Comparison of ENCODE assay signal across 14 cellular contexts in genomic region chr15:65901836-65902235, GRCh38. TPM values are rescaled to one million over a fixed set of nuclear protein-coding genes. Genes with fewer than 3 reads are reported as not detected.
A peak's percentile ranks its signal among the peaks of the same experiment; 100 is the strongest.
DNase-seq lines count a peak whose midpoint lies in the region; ATAC-seq, FAIRE-seq and TF ChIP-seq lines count a peak whose summit lies in the region.
"Had no signal": no experiment of that assay in that cellular context is flagged by ENCODE, and none has a peak within 500 bp of the region (broad histone marks: within the 10 kb centered on the region; RNA-seq: fewer than 3 reads in every experiment).

No MANE protein-coding gene starts in this region.

- CTCF ChIA-PET in PC-9 (lab: Charles Lee), result interaction anchor here (0.5 to 1.5 kb wide), 4 partner anchors 14 to 503 kb away, joined by 3 to 7 read pairs (median 6); no protein-coding TSS in a partner anchor
- CTCF ChIA-PET in HepG2 (lab: Yijun Ruan, JAX; ENCODE audit: low intra/inter-chr PET ratio, low total read pairs), result no interaction called here

- FAIRE-seq in keratinocyte (lab: Jason Lieb, UNC) (no peak), HepG2 (lab: Jason Lieb, UNC) (no peak)

- H3K9me2 ChIP-seq in PC-9 (ENCODE audit: insufficient read depth), result no peaks in the 10 kb centered on the region

- H3K9me3 ChIP-seq in left ventricle myocardium inferior (replicated peaks) (no peaks in the 10 kb centered on the region), right cardiac atrium (ENCODE audit: control insufficient read depth, low read length) (no peaks in the 10 kb centered on the region), PC-9 (ENCODE audit: insufficient read depth, low read depth) (no peaks in the 10 kb centered on the region), keratinocyte (ENCODE audit: control insufficient read depth, low read depth, low read length) (no peaks in the 10 kb centered on the region), HepG2 (ENCODE audit: low read length) (no peaks in the 10 kb centered on the region), HAP-1 (no peaks in the 10 kb centered on the region)
- H3K9me3 ChIP-seq: SJSA1, tibial artery had no signal

- in situ Hi-C loops in HepG2 (cut with HindIII; ENCODE audit: extremely low pct_ligation_motif_present, low pct_unique_long_range_greater_than_20kb), result no loop called here
- in situ Hi-C loops in HAP-1 (cut with MboI; ENCODE audit: low sequenced_read_pairs), result no loop called here

- no peak for TF ChIP-seq POLR2A in HepG2 (IDR thresholded peaks at IDR 0.05; ENCODE audit: insufficient read depth in 1 of 2, low read depth in 2 of 2, low read length in 2 of 2)

- no peak overlapping the region for H3K9ac ChIP-seq in keratinocyte (ENCODE audit: control insufficient read depth, extremely low read depth, insufficient read depth, low read length)
- H3K9ac ChIP-seq in HepG2 (ENCODE audit: insufficient read depth, low read depth, low read length), result no peak overlapping the region

- H3K79me2 ChIP-seq in PC-9 (ENCODE audit: low read depth) (peaks cover 3% of the 10 kb centered on the region; the same call in 1 of the 2 replicates), keratinocyte (ENCODE audit: control insufficient read depth, insufficient read depth, low read length) (peaks cover 5% of the 10 kb centered on the region), HepG2 (ENCODE audit: insufficient read depth, low read length) (no peaks in the 10 kb centered on the region)

- POLR2A ChIA-PET in PC-9 (lab: Charles Lee; ENCODE audit: unreplicated experiment), result interaction anchor here (0.5 to 0.6 kb wide), 6 partner anchors 17 to 597 kb away, joined by 3 to 5 read pairs (median 4); no protein-coding TSS in a partner anchor
- POLR2A ChIA-PET in HepG2 (lab: Yijun Ruan, JAX), result interaction anchor here (1.0 kb wide), 1 partner anchor 31 kb away, joined by 3 read pairs; no protein-coding TSS in a partner anchor

- H4K20me1 ChIP-seq in PC-9 (ENCODE audit: insufficient read depth) (no peaks in the 10 kb centered on the region), keratinocyte (ENCODE audit: control insufficient read depth, extremely low read depth, insufficient read depth, low read length) (no peaks in the 10 kb centered on the region), HepG2 (ENCODE audit: insufficient read depth, low read length) (no peaks in the 10 kb centered on the region)

- H3K27me3 ChIP-seq in left ventricle myocardium inferior (ENCODE audit: low read depth), result no peaks in the 10 kb centered on the region
- H3K27me3 ChIP-seq in right cardiac atrium (ENCODE audit: control insufficient read depth, insufficient read depth), result no peaks in the 10 kb centered on the region
- H3K27me3 ChIP-seq in PC-9 (ENCODE audit: insufficient read depth, low read depth), result no peaks in the 10 kb centered on the region
- H3K27me3 ChIP-seq in keratinocyte (ENCODE audit: control insufficient read depth, extremely low read depth, insufficient read depth, low read length), result no peaks in the 10 kb centered on the region
- H3K27me3 ChIP-seq in HepG2 (ENCODE audit: control insufficient read depth in 1 of 2, insufficient read depth in 2 of 2, low read length in 2 of 2), result no peaks in the 10 kb centered on the region
- no peaks in the 10 kb centered on the region for H3K27me3 ChIP-seq in HAP-1 (ENCODE audit: low read depth)
- H3K27me3 ChIP-seq: SJSA1, tibial artery had no signal

- H3F3A ChIP-seq in PC-9 (ENCODE audit: insufficient read depth, low read depth), result peaks cover 42% of the 10 kb centered on the region

- TF ChIP-seq EP300 in HepG2 (IDR thresholded peaks at IDR 0.05; ENCODE audit: low read depth in 2 of 2, low read length in 2 of 2), result no peak
- no peak for TF ChIP-seq EP300 in HepG2 (CRISPR knock-in tag; IDR thresholded peaks at IDR 0.05; ENCODE audit: borderline replicate concordance)

- 94% methylated on average over 3 of the region's 3 CpGs for WGBS in right cardiac atrium
- WGBS in HepG2 (ENCODE audit: low lambda C conversion rate), result 91% methylated on average over 3 of the region's 3 CpGs

- peaks cover 5% of the 10 kb centered on the region for H3K9me1 ChIP-seq in keratinocyte (ENCODE audit: control insufficient read depth, extremely low read depth, insufficient read depth, low read length)

- H3K36me3 ChIP-seq in left ventricle myocardium inferior (peaks cover 70% of the 10 kb centered on the region), PC-9 (ENCODE audit: low read depth) (0 out of 2 replicates have a peak, but pooled peaks cover 3% of the 10 kb centered on the region), keratinocyte (ENCODE audit: control insufficient read depth in 2 of 2, extremely low read depth in 1 of 2, insufficient read depth in 2 of 2, low read length in 2 of 2) (peaks cover 32 to 35% of the 10 kb centered on the region in 2 experiments), HepG2 (replicated peaks in 1 of 2; ENCODE audit: control insufficient read depth in 1 of 2, insufficient read depth in 2 of 2, low read length in 2 of 2) (peaks cover 3 to 29% of the 10 kb centered on the region in 2 experiments), HAP-1 (replicated peaks) (peaks cover 53% of the 10 kb centered on the region)

- intact Hi-C loops in left ventricle myocardium inferior (cut with micrococcal nuclease), result no loop called here
- intact Hi-C loops in right cardiac atrium (cut with DNase I), result no loop called here
- intact Hi-C loops in PC-9 (cut with micrococcal nuclease; ENCODE audit: unreplicated experiment), result loop anchor here (5.0 to 10.0 kb wide), 2 partner anchors 390 to 603 kb away; partner anchors contain the start of genes DIS3L, RPL4 and ZWILCH
- intact Hi-C loops in HepG2 (cut with micrococcal nuclease; ENCODE audit: unreplicated experiment), result no loop called here

- no peak overlapping the region for H2AFZ ChIP-seq in PC-9
- no peak overlapping the region for H2AFZ ChIP-seq in keratinocyte (ENCODE audit: control insufficient read depth, low read length)
- H2AFZ ChIP-seq in HepG2 (ENCODE audit: low read length), result no peak overlapping the region

- H3K4me3 ChIP-seq in left ventricle myocardium inferior (no peak overlapping the region), right cardiac atrium (ENCODE audit: low read length) (no peak overlapping the region), PC-9 (no peak overlapping the region), keratinocyte (ENCODE audit: control insufficient read depth in 2 of 3, extremely low read depth in 1 of 3, insufficient read depth in 2 of 3, low read depth in 1 of 3, low read length in 3 of 3) (no peak overlapping the region), HepG2 (replicated peaks in 1 of 3; ENCODE audit: insufficient read depth in 1 of 3, low read depth in 2 of 3, low read length in 3 of 3) (no peak overlapping the region), HAP-1 (no peak overlapping the region)
- H3K4me3 ChIP-seq: coronary artery, SJSA1, tibial artery had no signal

- ATAC-seq in right cardiac atrium (no peak), HepG2 (no peak)

- H3K27ac ChIP-seq in left ventricle myocardium inferior (replicated peaks) (peak overlapping the region; percentile 24), right cardiac atrium (ENCODE audit: low read length) (no peak overlapping the region), PC-9 (peak overlapping the region; percentile 62), keratinocyte (ENCODE audit: control insufficient read depth, insufficient read depth, low read length) (peak overlapping the region; percentile 30), HepG2 (ENCODE audit: extremely low read length, insufficient read depth, low read length) (no peak overlapping the region)
- H3K27ac ChIP-seq: coronary artery, SJSA1, tibial artery had no signal

- dilution Hi-C loops in keratinocyte (cut with MboI; ENCODE audit: extremely low pct_ligation_motif_present, low sequenced_read_pairs), result no loop called here

- DNase-seq in left ventricle myocardium inferior (no peak), right cardiac atrium (no peak), PC-9 (no peak), keratinocyte (ENCODE audit: low read depth, low spot score) (no peak), HepG2 (ENCODE audit: low spot score) (no peak), HAP-1 (ENCODE audit: low spot score in 2 of 2) (no peak), D341Med (ENCODE audit: low spot score) (no peak), anterior cingulate cortex (lab: John Stamatoyannopoulos, UW) (no peak)
- DNase-seq: activated T-cell treated with anti-CD3 and anti-CD28 coated beads for 4 hours; CD4-positive, alpha-beta memory T cell; stimulated activated CD4-positive, alpha-beta T cell treated with anti-CD3 and anti-CD28 coated beads, Interleukin-12 subunit alpha, Interleukin-12 subunit beta, amount 100 ng/mL, for 4 hours had no signal

- no TSS peak for BruUV-seq in PC-9 (replicated peaks; lab: Mats Ljungman, UMichigan)
- BruUV-seq in HepG2 (replicated peaks; lab: Mats Ljungman, UMichigan), result no TSS peak

- H3K4me2 ChIP-seq in PC-9 (peak overlapping the region; percentile 53), keratinocyte (ENCODE audit: control insufficient read depth, extremely low read depth, insufficient read depth, low read depth, low read length) (peak overlapping the region; percentile 29), HepG2 (ENCODE audit: low read depth, low read length) (no peak overlapping the region)

- TF ChIP-seq CTCF in left ventricle myocardium inferior (IDR thresholded peaks at IDR 0.05; ENCODE audit: borderline replicate concordance) (no peak), PC-9 (conservative IDR thresholded peaks at IDR 0.05) (no peak), keratinocyte (optimal IDR thresholded peaks at IDR 0.05 in 1 of 3, IDR thresholded peaks at IDR 0.05 in 1 of 3, conservative IDR thresholded peaks at IDR 0.05 in 1 of 3; ENCODE audit: extremely low read depth in 1 of 3, insufficient read depth in 2 of 3, low read length in 3 of 3) (no peak), HepG2 (CRISPR knock-in tag; IDR thresholded peaks at IDR 0.05) (no peak)

- H3K4me1 ChIP-seq in left ventricle myocardium inferior (peaks cover 36% of the 10 kb centered on the region), right cardiac atrium (ENCODE audit: control insufficient read depth, insufficient read depth, low read length) (peaks cover 2% of the 10 kb centered on the region), PC-9 (replicated peaks; ENCODE audit: insufficient read depth) (peaks cover 52% of the 10 kb centered on the region), keratinocyte (ENCODE audit: control insufficient read depth, extremely low read depth, insufficient read depth, low read length) (peaks cover 29% of the 10 kb centered on the region), HepG2 (ENCODE audit: insufficient read depth, low read length) (peaks cover 27% of the 10 kb centered on the region), HAP-1 (no peaks in the 10 kb centered on the region)
- H3K4me1 ChIP-seq: tibial artery had no signal

- no peak for TF ChIP-seq RAD21 in HepG2 (CRISPR knock-in tag; IDR thresholded peaks at IDR 0.05)

RNA-seq across cellular contexts. Expression of gene RAB11A, which starts 32.5 kb away (rescaled TPM):
- total RNA-seq in left ventricle myocardium inferior (146 TPM), right cardiac atrium (100 to 1,000 TPM; 150 to 180 (median 163) TPM), PC-9 (2021) (186 and 233 TPM in 2 replicates), HepG2 (2016; rRNA removed; fragmentation: Illumina TruSeq; extraction: Trizol) (161 and 241 TPM in 2 replicates)
- polyA plus RNA-seq in right cardiac atrium (136 TPM), keratinocyte (356 to 649 TPM (median 537 TPM) in 3 replicates), HepG2 (2011; rRNA removed) (129 and 162 TPM in 2 replicates)
- polyA plus RNA-seq in keratinocyte (2011; ENCODE audit: low read depth), result 542 TPM
- polyA plus RNA-seq in keratinocyte (2011; cell fraction: cytosol; rRNA removed), result 603 and 936 TPM in 2 replicates
- 444 and 474 TPM in 2 replicates for polyA plus RNA-seq in keratinocyte (2011; cell fraction: nucleus; rRNA removed)
- 359 and 594 TPM in 2 replicates for polyA plus RNA-seq in keratinocyte (2012; ENCODE audit: low replicate concordance)
- polyA minus RNA-seq in keratinocyte, result 116 to 357 TPM (median 214 TPM) in 3 replicates
- 89.8 TPM for polyA minus RNA-seq in keratinocyte (2011; cell fraction: cytosol; rRNA and poly(A)+ RNA removed)
- polyA minus RNA-seq in keratinocyte (2011; cell fraction: nucleus; rRNA and poly(A)+ RNA removed), result 21.9 and 103 TPM in 2 replicates
- 38.6 and 40.4 TPM in 2 replicates for total RNA-seq in HepG2 (2016; cell fraction: cytosol; rRNA removed; fragmentation: Illumina TruSeq; extraction: Trizol; ENCODE audit: low read depth)
- total RNA-seq in HepG2 (2016; cell fraction: insoluble cytoplasmic fraction; rRNA removed; fragmentation: Illumina TruSeq; extraction: Trizol), result 161 and 257 TPM in 2 replicates
- 56.4 and 65.8 TPM in 2 replicates for total RNA-seq in HepG2 (2016; cell fraction: membrane; rRNA removed; fragmentation: Illumina TruSeq; extraction: Trizol)
- 55.2 and 56.4 TPM in 2 replicates for total RNA-seq in HepG2 (2016; cell fraction: nucleus; rRNA removed; fragmentation: Illumina TruSeq; extraction: Trizol)
- polyA plus RNA-seq in HepG2 (2011; cell fraction: cytosol; rRNA removed), result 136 and 191 TPM in 2 replicates
- 38.0 and 51.7 TPM in 2 replicates for polyA plus RNA-seq in HepG2 (2011; cell fraction: nucleus; rRNA removed)
- polyA plus RNA-seq in HepG2 (2012), result 191 and 216 TPM in 2 replicates
- 53.8 and 54.2 TPM in 2 replicates for polyA plus RNA-seq in HepG2 (2016; cell fraction: cytosol; fragmentation: Illumina TruSeq; extraction: Trizol; ENCODE audit: low read depth)
- 276 and 303 TPM in 2 replicates for polyA plus RNA-seq in HepG2 (2016; cell fraction: insoluble cytoplasmic fraction; fragmentation: Illumina TruSeq; extraction: Trizol; ENCODE audit: low read depth)
- polyA plus RNA-seq in HepG2 (2016; cell fraction: membrane; fragmentation: Illumina TruSeq; extraction: Trizol; ENCODE audit: low read depth), result 66.0 and 70.6 TPM in 2 replicates
- 89.0 and 94.4 TPM in 2 replicates for polyA plus RNA-seq in HepG2 (2016; cell fraction: nucleus; fragmentation: Illumina TruSeq; extraction: Trizol; ENCODE audit: insufficient read depth, low read depth)
- polyA minus RNA-seq in HepG2 (2011; rRNA and poly(A)+ RNA removed; ENCODE audit: low replicate concordance), result 35.4 and 66.3 TPM in 2 replicates
- 50.0 and 53.6 TPM in 2 replicates for polyA minus RNA-seq in HepG2 (2011; cell fraction: cytosol; rRNA and poly(A)+ RNA removed)
- 22.3 and 27.0 TPM in 2 replicates for polyA minus RNA-seq in HepG2 (2011; cell fraction: nucleus; rRNA and poly(A)+ RNA removed)

Comparison
In these comparisons a context has a peak if more than half of its experiments do, and no peak if none do; other contexts are left out.
1. H3K27ac ChIP-seq: peak in left ventricle myocardium inferior (single experiment), PC-9 (single experiment) and keratinocyte (single experiment); none in right cardiac atrium (single experiment) and HepG2 (single experiment).